1 cellular context compared by ENCODE assay signal in genomic region chr5:181053760-181054122, GRCh38.
TF ChIP-seq lines count a peak whose summit lies in the region.

No MANE protein-coding gene starts in this region.

TF ChIP-seq in HCT116, 20 proteins besides CTCF, POLR2A, EP300 and RAD21 (continued from another document):
- TF ChIP-seq ZBTB33 (IDR thresholded peaks at IDR 0.05; ENCODE audit: extremely low read depth, insufficient replicate concordance, low read length): no peak
- no peak for TF ChIP-seq FOSL1 (IDR thresholded peaks at IDR 0.05; ENCODE audit: low read depth)
- no peak for TF ChIP-seq EZH2 (IDR thresholded peaks at IDR 0.05)
